ENCODE assay signal across 20 cellular contexts in the genomic region with DNA sequence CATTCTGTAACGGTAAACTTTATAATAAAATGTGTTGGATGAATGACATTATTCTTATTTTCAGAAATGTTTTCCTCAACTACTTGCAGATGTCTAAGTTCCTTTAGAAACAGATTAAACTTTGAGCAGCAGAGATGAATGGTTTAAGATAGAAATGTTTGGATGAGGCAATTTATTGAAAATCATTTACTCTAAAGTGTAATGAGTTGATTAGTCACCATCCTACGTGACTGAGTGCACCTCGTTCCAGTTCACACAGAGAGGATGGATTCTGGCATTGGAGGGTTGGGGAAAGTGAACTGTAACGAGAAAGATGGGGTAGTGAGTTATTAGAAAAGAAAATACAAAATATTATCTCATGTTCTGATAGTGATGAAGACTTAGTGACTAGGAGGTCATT. TPM values are rescaled to one million over a fixed set of nuclear protein-coding genes. Genes with fewer than 3 reads are reported as not detected.
DNase-seq lines count a peak whose midpoint lies in the region; FAIRE-seq and TF ChIP-seq lines count a peak whose summit lies in the region.
"Had no signal": no experiment of that assay in that cellular context is flagged by ENCODE, and none has a peak within 500 bp of the region (broad histone marks: within the 10 kb centered on the region; RNA-seq: fewer than 3 reads in every experiment).

No MANE protein-coding gene starts in this region.

- FAIRE-seq in RCC 7860 (lab: Jason Lieb, UNC): peak; percentile 97
- FAIRE-seq: G401.6, GM12878 had no signal

- in situ Hi-C loops in ACHN (cut with HindIII; ENCODE audit: low pct_ligation_motif_present, low pct_unique_long_range_greater_than_20kb, low sequenced_read_pairs): no loop called here

- no peak for TF ChIP-seq CTCF in kidney epithelial cell (IDR thresholded peaks at IDR 0.05; ENCODE audit: insufficient read depth, low read length, poor library complexity, severe bottlenecking)

- peak; percentile 42 for DNase-seq in ACHN
- DNase-seq in HK-2 (ENCODE audit: unreplicated experiment): peak; percentile 21
- DNase-seq in RCC 7860 (ENCODE audit: low spot score): peak; percentile 58
- DNase-seq in kidney epithelial cell (ENCODE audit: low read depth): peak; percentile 31
- no peak for DNase-seq in NCI-H128 (lab: John Stamatoyannopoulos, UW; ENCODE audit: unreplicated experiment)
- DNase-seq in 8988T: no peak
- DNase-seq in COLO668 (lab: John Stamatoyannopoulos, UW; ENCODE audit: unreplicated experiment): no peak
- no peak for DNase-seq in SKM-1 (lab: John Stamatoyannopoulos, UW; ENCODE audit: unreplicated experiment)
- DNase-seq: CD4-positive, CD25-positive, alpha-beta regulatory T cell; DND-41; NCI-H2107; NCI-H526 treated with DMSO at 0.1 percent for 48 hours; PC-9; T-cell had no signal

- H3K27me3 ChIP-seq in kidney epithelial cell (ENCODE audit: control insufficient read depth, insufficient read depth, low read length): no peaks in the 10 kb centered on the region

- H3K4me3 ChIP-seq in kidney epithelial cell (ENCODE audit: low read depth, low read length): no peak overlapping the region
- H3K4me3 ChIP-seq: GM12878, HAP-1, PC-9 had no signal

- H3K36me3 ChIP-seq in kidney epithelial cell (ENCODE audit: control insufficient read depth, insufficient read depth, low read length): no peaks in the 10 kb centered on the region
- H3K36me3 ChIP-seq: HAP-1 had no signal

RNA-seq across cellular contexts. Expression of gene SMPDL3A, which starts 28.7 kb away (rescaled TPM):
- total RNA-seq in kidney epithelial cell: 6.3 and 6.8 TPM in 2 replicates
- total RNA-seq: CD4-positive, CD25-positive, alpha-beta regulatory T cell had no signal

RNA-seq across cellular contexts. Expression of gene FABP7, which starts 38.2 kb away (rescaled TPM):
- not detected in 2 replicates for total RNA-seq in kidney epithelial cell
- total RNA-seq: B cell; CD4-positive, CD25-positive, alpha-beta regulatory T cell; GM12878; HT-29; LHCN-M2; PC-9; T-cell had no signal

Comparison
In these comparisons a context has a peak if more than half of its experiments do, and no peak if none do; other contexts are left out.
1. DNase-seq: peak in ACHN (single experiment), HK-2 (single experiment), RCC 7860 (single experiment) and kidney epithelial cell (single experiment); none in NCI-H128 (single experiment), 8988T (single experiment), COLO668 (single experiment) and SKM-1 (single experiment).